In the genomic region with DNA sequence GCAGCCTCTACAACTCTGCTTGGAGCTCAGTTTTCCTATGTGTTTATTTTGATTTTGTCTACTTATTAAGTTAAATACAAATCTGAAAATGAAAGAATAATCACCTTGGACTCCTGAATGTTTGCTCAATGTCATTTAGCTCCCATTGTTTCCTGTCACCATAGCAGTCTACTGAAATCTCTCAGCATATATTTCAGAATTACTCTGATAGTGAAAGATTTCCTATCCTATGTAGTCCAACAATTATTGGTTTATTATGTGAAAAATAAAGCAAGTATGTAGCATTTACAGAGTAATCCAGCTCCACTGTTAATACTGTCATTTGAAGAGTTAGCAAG, we compare ENCODE assay signal across 1 cellular context.
TF ChIP-seq lines count a peak whose summit lies in the region.

No MANE protein-coding gene starts in this region.

TF ChIP-seq in WTC11, 78 proteins besides CTCF, POLR2A, EP300 and RAD21 (continued from another document):
- TF ChIP-seq, protein P1, sequence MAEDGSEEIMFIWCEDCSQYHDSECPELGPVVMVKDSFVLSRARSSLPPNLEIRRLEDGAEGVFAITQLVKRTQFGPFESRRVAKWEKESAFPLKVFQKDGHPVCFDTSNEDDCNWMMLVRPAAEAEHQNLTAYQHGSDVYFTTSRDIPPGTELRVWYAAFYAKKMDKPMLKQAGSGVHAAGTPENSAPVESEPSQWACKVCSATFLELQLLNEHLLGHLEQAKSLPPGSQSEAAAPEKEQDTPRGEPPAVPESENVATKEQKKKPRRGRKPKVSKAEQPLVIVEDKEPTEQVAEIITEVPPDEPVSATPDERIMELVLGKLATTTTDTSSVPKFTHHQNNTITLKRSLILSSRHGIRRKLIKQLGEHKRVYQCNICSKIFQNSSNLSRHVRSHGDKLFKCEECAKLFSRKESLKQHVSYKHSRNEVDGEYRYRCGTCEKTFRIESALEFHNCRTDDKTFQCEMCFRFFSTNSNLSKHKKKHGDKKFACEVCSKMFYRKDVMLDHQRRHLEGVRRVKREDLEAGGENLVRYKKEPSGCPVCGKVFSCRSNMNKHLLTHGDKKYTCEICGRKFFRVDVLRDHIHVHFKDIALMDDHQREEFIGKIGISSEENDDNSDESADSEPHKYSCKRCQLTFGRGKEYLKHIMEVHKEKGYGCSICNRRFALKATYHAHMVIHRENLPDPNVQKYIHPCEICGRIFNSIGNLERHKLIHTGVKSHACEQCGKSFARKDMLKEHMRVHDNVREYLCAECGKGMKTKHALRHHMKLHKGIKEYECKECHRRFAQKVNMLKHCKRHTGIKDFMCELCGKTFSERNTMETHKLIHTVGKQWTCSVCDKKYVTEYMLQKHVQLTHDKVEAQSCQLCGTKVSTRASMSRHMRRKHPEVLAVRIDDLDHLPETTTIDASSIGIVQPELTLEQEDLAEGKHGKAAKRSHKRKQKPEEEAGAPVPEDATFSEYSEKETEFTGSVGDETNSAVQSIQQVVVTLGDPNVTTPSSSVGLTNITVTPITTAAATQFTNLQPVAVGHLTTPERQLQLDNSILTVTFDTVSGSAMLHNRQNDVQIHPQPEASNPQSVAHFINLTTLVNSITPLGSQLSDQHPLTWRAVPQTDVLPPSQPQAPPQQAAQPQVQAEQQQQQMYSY (CRISPR knock-in tag; IDR thresholded peaks at IDR 0.05): no peak
- TF ChIP-seq NR3C1 (CRISPR knock-in tag; conservative IDR thresholded peaks at IDR 0.05; ENCODE audit: low read depth) (no peak), NR2C2 (CRISPR knock-in tag; IDR thresholded peaks at IDR 0.05) (no peak)
- TF ChIP-seq, protein P2, sequence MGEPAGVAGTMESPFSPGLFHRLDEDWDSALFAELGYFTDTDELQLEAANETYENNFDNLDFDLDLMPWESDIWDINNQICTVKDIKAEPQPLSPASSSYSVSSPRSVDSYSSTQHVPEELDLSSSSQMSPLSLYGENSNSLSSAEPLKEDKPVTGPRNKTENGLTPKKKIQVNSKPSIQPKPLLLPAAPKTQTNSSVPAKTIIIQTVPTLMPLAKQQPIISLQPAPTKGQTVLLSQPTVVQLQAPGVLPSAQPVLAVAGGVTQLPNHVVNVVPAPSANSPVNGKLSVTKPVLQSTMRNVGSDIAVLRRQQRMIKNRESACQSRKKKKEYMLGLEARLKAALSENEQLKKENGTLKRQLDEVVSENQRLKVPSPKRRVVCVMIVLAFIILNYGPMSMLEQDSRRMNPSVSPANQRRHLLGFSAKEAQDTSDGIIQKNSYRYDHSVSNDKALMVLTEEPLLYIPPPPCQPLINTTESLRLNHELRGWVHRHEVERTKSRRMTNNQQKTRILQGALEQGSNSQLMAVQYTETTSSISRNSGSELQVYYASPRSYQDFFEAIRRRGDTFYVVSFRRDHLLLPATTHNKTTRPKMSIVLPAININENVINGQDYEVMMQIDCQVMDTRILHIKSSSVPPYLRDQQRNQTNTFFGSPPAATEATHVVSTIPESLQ (CRISPR knock-in tag; IDR thresholded peaks at IDR 0.05): no peak
